ENCODE assay signal across 2 cellular contexts in the genomic region with DNA sequence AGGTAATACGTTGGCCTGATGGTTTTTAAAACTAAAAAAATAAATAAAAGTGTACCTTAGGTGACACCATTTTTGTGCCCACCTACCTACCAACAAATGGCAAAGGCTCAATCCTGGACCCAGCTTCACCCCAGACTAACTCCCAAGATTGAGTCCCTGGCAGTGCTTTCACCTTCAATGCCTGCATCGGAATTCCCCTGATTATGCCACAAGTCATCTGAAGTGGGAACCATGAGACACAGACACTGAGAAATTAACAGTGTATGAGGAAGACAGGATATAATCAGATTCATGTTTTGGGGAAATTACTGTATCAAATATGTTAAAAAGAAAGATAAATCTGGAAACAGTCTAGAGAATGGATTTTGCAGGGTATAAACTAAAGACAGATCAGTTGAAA.
TF ChIP-seq lines count a peak whose summit lies in the region.

No MANE protein-coding gene starts in this region.

TF ChIP-seq in SK-N-SH, 30 proteins besides CTCF, POLR2A, EP300 and RAD21 (continued from another document):
- TF ChIP-seq MEF2A (IDR thresholded peaks at IDR 0.05; ENCODE audit: borderline replicate concordance, low read depth) (no peak), FOSL2 (IDR thresholded peaks at IDR 0.05; ENCODE audit: borderline replicate concordance, low read depth) (no peak), EZH2phosphoT487 (IDR thresholded peaks at IDR 0.05; ENCODE audit: borderline replicate concordance, low read depth) (no peak)
- TF ChIP-seq, protein P1, sequence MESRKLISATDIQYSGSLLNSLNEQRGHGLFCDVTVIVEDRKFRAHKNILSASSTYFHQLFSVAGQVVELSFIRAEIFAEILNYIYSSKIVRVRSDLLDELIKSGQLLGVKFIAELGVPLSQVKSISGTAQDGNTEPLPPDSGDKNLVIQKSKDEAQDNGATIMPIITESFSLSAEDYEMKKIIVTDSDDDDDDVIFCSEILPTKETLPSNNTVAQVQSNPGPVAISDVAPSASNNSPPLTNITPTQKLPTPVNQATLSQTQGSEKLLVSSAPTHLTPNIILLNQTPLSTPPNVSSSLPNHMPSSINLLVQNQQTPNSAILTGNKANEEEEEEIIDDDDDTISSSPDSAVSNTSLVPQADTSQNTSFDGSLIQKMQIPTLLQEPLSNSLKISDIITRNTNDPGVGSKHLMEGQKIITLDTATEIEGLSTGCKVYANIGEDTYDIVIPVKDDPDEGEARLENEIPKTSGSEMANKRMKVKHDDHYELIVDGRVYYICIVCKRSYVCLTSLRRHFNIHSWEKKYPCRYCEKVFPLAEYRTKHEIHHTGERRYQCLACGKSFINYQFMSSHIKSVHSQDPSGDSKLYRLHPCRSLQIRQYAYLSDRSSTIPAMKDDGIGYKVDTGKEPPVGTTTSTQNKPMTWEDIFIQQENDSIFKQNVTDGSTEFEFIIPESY (IDR thresholded peaks at IDR 0.05; ENCODE audit: borderline replicate concordance, low read depth): no peak

TF ChIP-seq in SK-N-SH treated with all-trans-retinoic acid at 6 μM for 48 hours, 23 proteins besides CTCF, POLR2A, EP300 and RAD21 (continued from another document):
- TF ChIP-seq, protein P2, sequence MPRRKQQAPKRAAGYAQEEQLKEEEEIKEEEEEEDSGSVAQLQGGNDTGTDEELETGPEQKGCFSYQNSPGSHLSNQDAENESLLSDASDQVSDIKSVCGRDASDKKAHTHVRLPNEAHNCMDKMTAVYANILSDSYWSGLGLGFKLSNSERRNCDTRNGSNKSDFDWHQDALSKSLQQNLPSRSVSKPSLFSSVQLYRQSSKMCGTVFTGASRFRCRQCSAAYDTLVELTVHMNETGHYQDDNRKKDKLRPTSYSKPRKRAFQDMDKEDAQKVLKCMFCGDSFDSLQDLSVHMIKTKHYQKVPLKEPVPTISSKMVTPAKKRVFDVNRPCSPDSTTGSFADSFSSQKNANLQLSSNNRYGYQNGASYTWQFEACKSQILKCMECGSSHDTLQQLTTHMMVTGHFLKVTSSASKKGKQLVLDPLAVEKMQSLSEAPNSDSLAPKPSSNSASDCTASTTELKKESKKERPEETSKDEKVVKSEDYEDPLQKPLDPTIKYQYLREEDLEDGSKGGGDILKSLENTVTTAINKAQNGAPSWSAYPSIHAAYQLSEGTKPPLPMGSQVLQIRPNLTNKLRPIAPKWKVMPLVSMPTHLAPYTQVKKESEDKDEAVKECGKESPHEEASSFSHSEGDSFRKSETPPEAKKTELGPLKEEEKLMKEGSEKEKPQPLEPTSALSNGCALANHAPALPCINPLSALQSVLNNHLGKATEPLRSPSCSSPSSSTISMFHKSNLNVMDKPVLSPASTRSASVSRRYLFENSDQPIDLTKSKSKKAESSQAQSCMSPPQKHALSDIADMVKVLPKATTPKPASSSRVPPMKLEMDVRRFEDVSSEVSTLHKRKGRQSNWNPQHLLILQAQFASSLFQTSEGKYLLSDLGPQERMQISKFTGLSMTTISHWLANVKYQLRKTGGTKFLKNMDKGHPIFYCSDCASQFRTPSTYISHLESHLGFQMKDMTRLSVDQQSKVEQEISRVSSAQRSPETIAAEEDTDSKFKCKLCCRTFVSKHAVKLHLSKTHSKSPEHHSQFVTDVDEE (CRISPR knock-in tag; IDR thresholded peaks at IDR 0.05): no peak
- TF ChIP-seq ISL1 (CRISPR knock-in tag; IDR thresholded peaks at IDR 0.05) (no peak), RARB (CRISPR knock-in tag; IDR thresholded peaks at IDR 0.05) (no peak)
- TF ChIP-seq, protein P3, sequence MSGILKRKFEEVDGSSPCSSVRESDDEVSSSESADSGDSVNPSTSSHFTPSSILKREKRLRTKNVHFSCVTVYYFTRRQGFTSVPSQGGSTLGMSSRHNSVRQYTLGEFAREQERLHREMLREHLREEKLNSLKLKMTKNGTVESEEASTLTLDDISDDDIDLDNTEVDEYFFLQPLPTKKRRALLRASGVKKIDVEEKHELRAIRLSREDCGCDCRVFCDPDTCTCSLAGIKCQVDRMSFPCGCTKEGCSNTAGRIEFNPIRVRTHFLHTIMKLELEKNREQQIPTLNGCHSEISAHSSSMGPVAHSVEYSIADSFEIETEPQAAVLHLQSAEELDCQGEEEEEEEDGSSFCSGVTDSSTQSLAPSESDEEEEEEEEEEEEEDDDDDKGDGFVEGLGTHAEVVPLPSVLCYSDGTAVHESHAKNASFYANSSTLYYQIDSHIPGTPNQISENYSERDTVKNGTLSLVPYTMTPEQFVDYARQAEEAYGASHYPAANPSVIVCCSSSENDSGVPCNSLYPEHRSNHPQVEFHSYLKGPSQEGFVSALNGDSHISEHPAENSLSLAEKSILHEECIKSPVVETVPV (CRISPR knock-in tag; IDR thresholded peaks at IDR 0.05): no peak
TF ChIP-seq in SK-N-SH treated with all-trans-retinoic acid at 6 μM for 48 hours: peak in this region for 0.
